Comparison of ENCODE assay signal across 2 cellular contexts in the genomic region with DNA sequence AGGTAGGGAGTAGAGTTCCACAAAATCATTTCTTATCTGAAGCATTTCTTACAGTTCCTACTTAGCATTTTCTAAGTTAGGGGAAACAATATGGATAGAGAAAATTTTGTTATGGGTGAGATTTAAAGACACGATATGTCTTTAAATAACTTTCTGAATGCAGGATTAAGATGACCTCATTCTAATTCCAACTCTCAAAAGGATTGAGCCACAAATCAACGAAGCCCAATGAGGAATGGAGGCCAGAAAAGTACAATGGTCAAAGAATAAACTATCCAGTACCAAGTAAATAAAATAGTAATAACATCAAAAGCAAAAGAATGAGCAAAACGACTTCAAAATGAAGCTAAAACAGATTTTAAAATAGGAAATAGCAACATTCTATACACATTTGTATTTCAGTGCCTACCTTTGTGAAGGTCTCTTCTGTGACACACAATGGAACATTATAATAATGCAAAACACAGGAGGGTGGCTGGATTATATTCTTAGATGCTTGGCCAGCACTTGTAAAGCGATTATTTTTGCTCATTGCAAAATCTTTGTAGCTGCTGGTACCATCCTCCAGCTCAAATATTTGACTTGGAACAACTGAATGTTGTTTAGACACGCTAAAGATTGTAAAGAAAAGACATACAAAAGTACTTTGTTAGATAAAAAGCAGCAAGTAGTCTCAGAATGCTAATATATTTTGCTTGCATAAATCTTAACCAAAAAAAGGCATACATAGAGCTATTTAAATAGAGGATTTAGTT.
TF ChIP-seq lines count a peak whose summit lies in the region.

No MANE protein-coding gene starts in this region.

TF ChIP-seq in A549, 52 proteins besides CTCF, POLR2A, EP300 and RAD21 (continued from another document):
- TF ChIP-seq, protein P1, sequence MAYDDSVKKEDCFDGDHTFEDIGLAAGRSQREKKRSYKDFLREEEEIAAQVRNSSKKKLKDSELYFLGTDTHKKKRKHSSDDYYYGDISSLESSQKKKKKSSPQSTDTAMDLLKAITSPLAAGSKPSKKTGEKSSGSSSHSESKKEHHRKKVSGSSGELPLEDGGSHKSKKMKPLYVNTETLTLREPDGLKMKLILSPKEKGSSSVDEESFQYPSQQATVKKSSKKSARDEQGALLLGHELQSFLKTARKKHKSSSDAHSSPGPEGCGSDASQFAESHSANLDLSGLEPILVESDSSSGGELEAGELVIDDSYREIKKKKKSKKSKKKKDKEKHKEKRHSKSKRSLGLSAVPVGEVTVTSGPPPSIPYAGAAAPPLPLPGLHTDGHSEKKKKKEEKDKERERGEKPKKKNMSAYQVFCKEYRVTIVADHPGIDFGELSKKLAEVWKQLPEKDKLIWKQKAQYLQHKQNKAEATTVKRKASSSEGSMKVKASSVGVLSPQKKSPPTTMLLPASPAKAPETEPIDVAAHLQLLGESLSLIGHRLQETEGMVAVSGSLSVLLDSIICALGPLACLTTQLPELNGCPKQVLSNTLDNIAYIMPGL (CRISPR knock-in tag; IDR thresholded peaks at IDR 0.05; ENCODE audit: borderline replicate concordance), result no peak
- TF ChIP-seq HOXB13 (CRISPR knock-in tag; IDR thresholded peaks at IDR 0.05; ENCODE audit: low read depth) (no peak), FOXS1 (CRISPR knock-in tag; IDR thresholded peaks at IDR 0.05) (no peak), KDM1A (IDR thresholded peaks at IDR 0.05; ENCODE audit: low read depth) (no peak), ZNF302 (CRISPR knock-in tag; IDR thresholded peaks at IDR 0.05) (no peak)
- TF ChIP-seq, protein P2, sequence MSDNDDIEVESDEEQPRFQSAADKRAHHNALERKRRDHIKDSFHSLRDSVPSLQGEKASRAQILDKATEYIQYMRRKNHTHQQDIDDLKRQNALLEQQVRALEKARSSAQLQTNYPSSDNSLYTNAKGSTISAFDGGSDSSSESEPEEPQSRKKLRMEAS (IDR thresholded peaks at IDR 0.05), result no peak
TF ChIP-seq in A549: peak in this region for 0.

TF ChIP-seq in HEK293, 187 proteins besides CTCF, POLR2A, EP300 and RAD21 (continued from another document):
- TF ChIP-seq, protein P3, sequence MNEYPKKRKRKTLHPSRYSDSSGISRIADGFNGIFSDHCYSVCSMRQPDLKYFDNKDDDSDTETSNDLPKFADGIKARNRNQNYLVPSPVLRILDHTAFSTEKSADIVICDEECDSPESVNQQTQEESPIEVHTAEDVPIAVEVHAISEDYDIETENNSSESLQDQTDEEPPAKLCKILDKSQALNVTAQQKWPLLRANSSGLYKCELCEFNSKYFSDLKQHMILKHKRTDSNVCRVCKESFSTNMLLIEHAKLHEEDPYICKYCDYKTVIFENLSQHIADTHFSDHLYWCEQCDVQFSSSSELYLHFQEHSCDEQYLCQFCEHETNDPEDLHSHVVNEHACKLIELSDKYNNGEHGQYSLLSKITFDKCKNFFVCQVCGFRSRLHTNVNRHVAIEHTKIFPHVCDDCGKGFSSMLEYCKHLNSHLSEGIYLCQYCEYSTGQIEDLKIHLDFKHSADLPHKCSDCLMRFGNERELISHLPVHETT (tag by site-specific recombination; IDR thresholded peaks at IDR 0.05), result no peak
- TF ChIP-seq ZFP3 (tag by site-specific recombination; IDR thresholded peaks at IDR 0.05; ENCODE audit: low read depth) (no peak), ZFP69B (tag by site-specific recombination; IDR thresholded peaks at IDR 0.05) (no peak)
